ENCODE assay signal across 9 cellular contexts in genomic region chr7:35762781-35763180, GRCh38.
"Had no signal": no experiment of that assay in that cellular context is flagged by ENCODE, and none has a peak within 500 bp of the region (broad histone marks: within the 10 kb centered on the region; RNA-seq: fewer than 3 reads in every experiment).

No MANE protein-coding gene starts in this region.

- H3K4me2 ChIP-seq: neural progenitor cell had no signal

- DNase-seq: activated B cell treated with CpG ODN at 0.5 μM for 24 hours; activated CD4-positive, alpha-beta T cell treated with anti-CD3 and anti-CD28 coated beads, Interleukin-2, amount 10 ng/mL, durations not matched to agents 7 days and 5 days; activated CD8-positive, alpha-beta memory T cell treated with anti-CD3 and anti-CD28 coated beads for 24 hours; activated naive CD4-positive, alpha-beta T cell treated with anti-CD3 and anti-CD28 coated beads for 36 hours; cerebellar nuclear complex; glutamatergic neuron; pancreas; stimulated activated CD4-positive, alpha-beta T cell treated with anti-CD3 and anti-CD28 coated beads, Interleukin-4, amount 100 ng/mL, for 4 hours had no signal

- H3K27me3 ChIP-seq: neural progenitor cell, pancreas had no signal

- H2AFZ ChIP-seq: neural progenitor cell had no signal

- H3K9me3 ChIP-seq: pancreas had no signal

- H3K4me1 ChIP-seq: pancreas had no signal

- H3K4me3 ChIP-seq: neural progenitor cell, pancreas had no signal

- H3K27ac ChIP-seq: neural progenitor cell, pancreas had no signal

- H3K9ac ChIP-seq: neural progenitor cell had no signal

- H3K36me3 ChIP-seq: neural progenitor cell, pancreas had no signal
